30 cellular contexts compared by ENCODE assay signal in the genomic region with DNA sequence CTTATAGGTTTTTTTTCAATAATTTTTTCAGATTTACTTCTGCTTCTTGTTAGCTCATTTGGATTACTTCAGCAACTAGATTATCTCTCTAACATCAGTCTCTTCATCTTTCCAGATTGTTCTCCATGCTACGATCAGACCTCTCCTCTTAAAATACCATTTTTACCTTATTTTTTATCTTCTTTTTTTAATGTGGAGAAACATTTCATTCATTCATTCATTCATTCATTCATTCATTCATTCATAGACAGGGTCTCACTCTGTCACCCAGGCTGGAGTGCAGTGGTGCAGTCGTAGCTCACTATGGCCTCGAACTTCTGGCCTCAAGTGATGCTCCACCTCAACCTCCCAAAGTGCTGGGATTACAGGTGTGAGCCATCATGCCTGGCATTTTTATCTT.
"Had no signal": no experiment of that assay in that cellular context is flagged by ENCODE, and none has a peak within 500 bp of the region (broad histone marks: within the 10 kb centered on the region; RNA-seq: fewer than 3 reads in every experiment).

No MANE protein-coding gene starts in this region.

- DNase-seq: naive thymus-derived CD4-positive, alpha-beta T cell; natural killer cell; occipital lobe; ovary; right cardiac atrium; spleen; stimulated activated CD4-positive, alpha-beta T cell treated with anti-CD3 and anti-CD28 coated beads, Interleukin-12 subunit alpha, Interleukin-12 subunit beta, amount 100 ng/mL, for 4 hours; stimulated activated CD4-positive, alpha-beta T cell treated with anti-CD3 and anti-CD28 coated beads, Interleukin-1b, Interleukin-23, amount 100 ng/mL, for 48 hours; stimulated activated CD4-positive, alpha-beta T cell treated with anti-CD3 and anti-CD28 coated beads, Interleukin-4, amount 100 ng/mL, for 1 hour; stimulated activated CD4-positive, alpha-beta T cell treated with anti-CD3 and anti-CD28 coated beads, Interleukin-4, amount 100 ng/mL, for 4 hours; stimulated activated CD8-positive, alpha-beta memory T cell treated with anti-CD3 and anti-CD28 coated beads, Interleukin-4, amount 100 ng/mL, for 48 hours; stimulated activated naive CD4-positive, alpha-beta T cell; stimulated activated naive CD8-positive, alpha-beta T cell treated with anti-CD3 and anti-CD28 coated beads, Interleukin-15, amount 100 ng/mL, for 72 hours; stimulated activated naive CD8-positive, alpha-beta T cell treated with anti-CD3 and anti-CD28 coated beads, Interleukin-15, Interleukin-2, amounts not matched to agents 100 U/mL and 50 U/mL, for 24 hours; substantia nigra; testis; tibial artery; transverse colon; upper lobe of right lung; uterus had no signal

- H3K36me3 ChIP-seq: ovary, uterus had no signal

- H3K4me3 Mint-ChIP-seq: naive thymus-derived CD4-positive, alpha-beta T cell; natural killer cell; nephron; neural progenitor cell; stimulated activated memory B cell treated with anti-CD40 and anti-IgM and Interleukin-4, amounts not matched to agents 10 μg/mL and 1 μg/mL and 100 μg/mL, for 72 hours; stimulated activated naive CD8-positive, alpha-beta T cell treated with anti-CD3 and anti-CD28 coated beads, Interleukin-15, amount 100 ng/mL, for 72 hours; type B pancreatic cell had no signal

- H3K9ac ChIP-seq: neural progenitor cell, parathyroid adenoma had no signal

- H3K79me2 ChIP-seq: parathyroid adenoma had no signal

- H3K4me1 ChIP-seq: neural progenitor cell, parathyroid adenoma, spleen, suprapubic skin, testis, tibial artery, transverse colon, upper lobe of right lung, uterus had no signal

- H3K27me3 Mint-ChIP-seq: naive thymus-derived CD4-positive, alpha-beta T cell; progenitor cell of endocrine pancreas; stimulated activated memory B cell treated with anti-CD40 and anti-IgM and Interleukin-4, amounts not matched to agents 10 μg/mL and 1 μg/mL and 100 μg/mL, for 72 hours; stimulated activated naive CD8-positive, alpha-beta T cell treated with anti-CD3 and anti-CD28 coated beads, Interleukin-15, amount 100 ng/mL, for 72 hours; type B pancreatic cell had no signal

- H3K4me2 ChIP-seq: neural progenitor cell, smooth muscle cell had no signal

- ATAC-seq: naive thymus-derived CD4-positive, alpha-beta T cell; natural killer cell; right cardiac atrium; sciatic nerve; stimulated activated memory B cell treated with anti-CD40 and anti-IgM and Interleukin-4, amounts not matched to agents 10 μg/mL and 1 μg/mL and 100 μg/mL, for 72 hours; stimulated activated naive CD8-positive, alpha-beta T cell treated with anti-CD3 and anti-CD28 coated beads, Interleukin-15, amount 100 ng/mL, for 72 hours; stimulated activated naive CD8-positive, alpha-beta T cell treated with anti-CD3 and anti-CD28 coated beads, Interleukin-15, Interleukin-2, amounts not matched to agents 100 U/mL and 50 U/mL, for 24 hours; upper lobe of right lung had no signal

- H3K4me3 ChIP-seq: neural progenitor cell, ovary, skin epidermis, smooth muscle cell, spleen, suprapubic skin, testis, tibial artery, transverse colon, upper lobe of right lung, uterus had no signal

- H2AFZ ChIP-seq: neural progenitor cell, parathyroid adenoma had no signal

- H3K27ac Mint-ChIP-seq: naive thymus-derived CD4-positive, alpha-beta T cell; natural killer cell; nephron; neural progenitor cell; progenitor cell of endocrine pancreas; stimulated activated memory B cell treated with anti-CD40 and anti-IgM and Interleukin-4, amounts not matched to agents 10 μg/mL and 1 μg/mL and 100 μg/mL, for 72 hours; type B pancreatic cell had no signal

- H3K27ac ChIP-seq: neural progenitor cell, ovary, parathyroid adenoma, skin epidermis, spleen, suprapubic skin, testis, tibial artery, transverse colon, upper lobe of right lung, uterus had no signal

- H3K9me3 ChIP-seq: ovary, suprapubic skin, testis, transverse colon, upper lobe of right lung, uterus had no signal

- H3K27me3 ChIP-seq: neural progenitor cell, ovary, spleen, suprapubic skin, testis, tibial artery, transverse colon, upper lobe of right lung, uterus had no signal

- H3K4me1 Mint-ChIP-seq: nephron; neural progenitor cell; stimulated activated memory B cell treated with anti-CD40 and anti-IgM and Interleukin-4, amounts not matched to agents 10 μg/mL and 1 μg/mL and 100 μg/mL, for 72 hours; stimulated activated naive CD8-positive, alpha-beta T cell treated with anti-CD3 and anti-CD28 coated beads, Interleukin-15, amount 100 ng/mL, for 72 hours had no signal
